ENCODE assay signal across 12 cellular contexts in genomic region chr10:110613341-110613995, GRCh38. TPM values are rescaled to one million over a fixed set of nuclear protein-coding genes. Genes with fewer than 3 reads are reported as not detected.
DNase-seq lines count a peak whose midpoint lies in the region; ATAC-seq and TF ChIP-seq lines count a peak whose summit lies in the region.
"Had no signal": no experiment of that assay in that cellular context is flagged by ENCODE, and none has a peak within 500 bp of the region (broad histone marks: within the 10 kb centered on the region; RNA-seq: fewer than 3 reads in every experiment).

No MANE protein-coding gene starts in this region.

- H3K36me3 ChIP-seq in heart right ventricle: no peaks in the 10 kb centered on the region

- H3K36me3 Mint-ChIP-seq in activated T-cell treated with anti-CD3 and anti-CD28 coated beads, Interleukin-2, amount 50 U/mL, for 24 hours (ENCODE audit: low read depth): peaks cover 6% of the 10 kb centered on the region

- in situ Hi-C loops in GM13977 (cut with MboI; ENCODE audit: low pct_unique_long_range_greater_than_20kb, low sequenced_read_pairs, unreplicated experiment): loop anchor here (25.0 kb wide), 1 partner anchor 299 kb away; the partner anchor contains the start of genes BBIP1 and SHOC2

- peaks cover 0 to 26% (median 4%) of the 10 kb centered on the region in 9 donors for H3K4me1 ChIP-seq in heart right ventricle

- peak; percentile 26 for ATAC-seq in HG02870 (IDR thresholded peaks at IDR 0.05; ENCODE audit: unreplicated experiment)
- peak; percentile 69 for ATAC-seq in stimulated activated naive CD8-positive, alpha-beta T cell treated with anti-CD3 and anti-CD28 coated beads, Interleukin-15, amount 100 ng/mL, for 72 hours
- no peak for ATAC-seq in heart right ventricle
- ATAC-seq in HG03342 (IDR thresholded peaks at IDR 0.05; ENCODE audit: unreplicated experiment): no peak

- 69 to 72% methylated on average over 8 of the region's 8 CpGs for WGBS in heart right ventricle, 2 donors

- peak in 3 of 4 experiments; percentile 17 to 40 (median 32) for DNase-seq in stimulated activated CD4-positive, alpha-beta T cell treated with anti-CD3 and anti-CD28 coated beads, Interleukin-1b, Interleukin-23, amount 100 ng/mL, for 24 hours (ENCODE audit: low read depth in 4 of 4, low spot score in 1 of 4)
- DNase-seq in stimulated activated CD4-positive, alpha-beta T cell treated with anti-CD3 and anti-CD28 coated beads, Interleukin-12 subunit alpha, Interleukin-12 subunit beta, amount 100 ng/mL, for 4 hours: no peak
- DNase-seq in activated T-cell treated with anti-CD3 and anti-CD28 coated beads, Interleukin-2, amount 50 U/mL, for 24 hours: no peak
- peak; percentile 41 to 57 for DNase-seq in stimulated activated naive CD8-positive, alpha-beta T cell treated with anti-CD3 and anti-CD28 coated beads, Interleukin-15, amount 100 ng/mL, for 72 hours
- DNase-seq in heart right ventricle (no peak), GM13977 (ENCODE audit: low spot score) (no peak)
- DNase-seq: head of caudate nucleus, mammary epithelial cell, SK-N-SH had no signal

- no peak overlapping the region for H3K4me3 Mint-ChIP-seq in activated T-cell treated with anti-CD3 and anti-CD28 coated beads, Interleukin-2, amount 50 U/mL, for 24 hours
- H3K4me3 Mint-ChIP-seq in stimulated activated naive CD8-positive, alpha-beta T cell treated with anti-CD3 and anti-CD28 coated beads, Interleukin-15, amount 100 ng/mL, for 72 hours: no peak overlapping the region
- H3K4me3 Mint-ChIP-seq: CD14-positive monocyte had no signal

- H3K27me3 ChIP-seq in heart right ventricle: no peaks in the 10 kb centered on the region

- H3K9me3 ChIP-seq in heart right ventricle: no peaks in the 10 kb centered on the region
- H3K9me3 ChIP-seq: SK-N-SH had no signal

- no peaks in the 10 kb centered on the region for H3K27me3 Mint-ChIP-seq in activated T-cell treated with anti-CD3 and anti-CD28 coated beads, Interleukin-2, amount 50 U/mL, for 24 hours
- H3K27me3 Mint-ChIP-seq in stimulated activated naive CD8-positive, alpha-beta T cell treated with anti-CD3 and anti-CD28 coated beads, Interleukin-15, amount 100 ng/mL, for 72 hours: peaks cover 13% of the 10 kb centered on the region

- H3K27ac ChIP-seq in heart right ventricle: no peak overlapping the region

- no peaks in the 10 kb centered on the region for H3K9me3 Mint-ChIP-seq in activated T-cell treated with anti-CD3 and anti-CD28 coated beads, Interleukin-2, amount 50 U/mL, for 24 hours
- no peaks in the 10 kb centered on the region for H3K9me3 Mint-ChIP-seq in stimulated activated naive CD8-positive, alpha-beta T cell treated with anti-CD3 and anti-CD28 coated beads, Interleukin-15, amount 100 ng/mL, for 72 hours
- H3K9me3 Mint-ChIP-seq: CD14-positive monocyte had no signal

- H3K4me1 Mint-ChIP-seq in activated T-cell treated with anti-CD3 and anti-CD28 coated beads, Interleukin-2, amount 50 U/mL, for 24 hours (ENCODE audit: low read depth): peaks cover 64% of the 10 kb centered on the region
- H3K4me1 Mint-ChIP-seq in stimulated activated naive CD8-positive, alpha-beta T cell treated with anti-CD3 and anti-CD28 coated beads, Interleukin-15, amount 100 ng/mL, for 72 hours: peaks cover 85% of the 10 kb centered on the region

- peak overlapping the region; percentile 35 for H3K27ac Mint-ChIP-seq in activated T-cell treated with anti-CD3 and anti-CD28 coated beads, Interleukin-2, amount 50 U/mL, for 24 hours
- no peak overlapping the region for H3K27ac Mint-ChIP-seq in stimulated activated naive CD8-positive, alpha-beta T cell treated with anti-CD3 and anti-CD28 coated beads, Interleukin-15, amount 100 ng/mL, for 72 hours

- intact Hi-C loops in heart right ventricle (cut with DNase I): loop anchor here in 9 of 10 donors (5.0 to 10.0 kb wide), 8 partner anchors 59 to 981 kb away; partner anchors contain the start of gene PDCD4 (in 1 of the 9)

- TF ChIP-seq CTCF in heart right ventricle (IDR thresholded peaks at IDR 0.05): no peak
- no peak for TF ChIP-seq CTCF in GM13977 (IDR thresholded peaks at IDR 0.05; ENCODE audit: extremely low read depth, insufficient read depth, missing control alignments)

- no peak overlapping the region for H3K4me3 ChIP-seq in heart right ventricle

RNA-seq across cellular contexts. Expression of gene RBM20, which starts 30.7 kb away (rescaled TPM):
- total RNA-seq in heart right ventricle: 100 to 1,000 TPM in 8 of 10 donors, 10 to 100 TPM in 2; 69.4 to 186 (median 145) TPM
- polyA plus RNA-seq in heart right ventricle: 10 to 100 TPM; 10.1 to 61.9 TPM
- polyA plus RNA-seq: CD14-positive monocyte, mammary epithelial cell had no signal

RNA-seq across cellular contexts. Expression of gene SMC3, which starts 46.0 kb away (rescaled TPM):
- total RNA-seq in heart right ventricle: 10 to 100 TPM; 18.1 to 23.5 (median 20.9) TPM
- 10 to 100 TPM; 11.1 to 14.3 TPM for polyA plus RNA-seq in heart right ventricle

Comparison
In these comparisons a context has a peak if more than half of its experiments do, and no peak if none do; other contexts are left out.
1. DNase-seq: peak in stimulated activated CD4-positive, alpha-beta T cell treated with anti-CD3 and anti-CD28 coated beads, Interleukin-1b, Interleukin-23, amount 100 ng/mL, for 24 hours (3 of 4) and stimulated activated naive CD8-positive, alpha-beta T cell treated with anti-CD3 and anti-CD28 coated beads, Interleukin-15, amount 100 ng/mL, for 72 hours (2 of 2); none in stimulated activated CD4-positive, alpha-beta T cell treated with anti-CD3 and anti-CD28 coated beads, Interleukin-12 subunit alpha, Interleukin-12 subunit beta, amount 100 ng/mL, for 4 hours (single experiment), activated T-cell treated with anti-CD3 and anti-CD28 coated beads, Interleukin-2, amount 50 U/mL, for 24 hours (single experiment), heart right ventricle (0 of 2) and GM13977 (single experiment).
2. ATAC-seq: peak in HG02870 (single experiment) and stimulated activated naive CD8-positive, alpha-beta T cell treated with anti-CD3 and anti-CD28 coated beads, Interleukin-15, amount 100 ng/mL, for 72 hours (single experiment); none in heart right ventricle (0 of 8) and HG03342 (single experiment).